Comparison of ENCODE assay signal across 26 cellular contexts in the genomic region with DNA sequence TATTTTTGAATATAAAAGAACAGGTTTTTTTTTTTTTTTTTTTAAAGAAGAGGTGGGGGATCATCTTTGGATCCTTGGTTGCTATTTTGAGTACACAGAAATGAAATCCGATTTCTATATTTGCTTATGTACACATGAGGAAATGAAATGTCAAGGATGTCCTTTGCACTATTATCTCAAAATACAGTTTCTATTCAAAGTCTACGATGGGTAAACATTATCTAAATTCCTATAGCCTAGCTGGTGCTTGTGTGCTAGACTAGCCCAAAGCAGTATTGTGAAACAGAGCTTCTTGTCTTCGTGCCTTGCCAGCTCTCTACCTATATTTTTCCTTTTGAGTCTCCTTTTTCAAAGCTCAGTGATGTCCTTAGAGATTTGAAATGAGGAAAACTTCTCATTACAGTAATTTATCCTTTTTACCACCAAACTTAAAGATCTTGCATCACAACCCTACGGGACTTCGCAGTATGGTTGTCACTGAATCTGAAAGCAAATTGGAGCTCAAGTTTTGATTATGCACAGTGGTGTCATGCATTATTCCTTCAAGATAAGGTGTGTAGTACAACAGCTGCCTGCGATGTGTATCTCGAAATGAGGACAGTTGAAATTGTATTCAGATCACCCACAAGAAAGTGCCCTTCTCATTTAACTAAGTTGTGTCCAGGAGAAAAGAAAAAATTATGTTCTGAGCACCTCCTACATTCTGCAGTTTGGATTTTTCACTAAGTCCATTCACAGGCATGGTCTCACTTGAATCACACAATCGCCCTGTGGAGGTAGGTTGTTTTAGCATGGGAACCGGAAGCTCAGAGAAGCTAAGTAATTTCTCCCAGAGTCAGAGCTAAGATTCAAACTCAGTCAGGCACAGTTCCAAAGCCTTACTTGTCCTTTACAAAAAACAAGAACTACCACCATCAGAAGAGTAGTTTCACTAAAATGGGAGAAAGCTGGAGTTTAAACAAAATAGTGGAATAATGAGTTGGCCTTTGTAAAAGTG.
DNase-seq lines count a peak whose midpoint lies in the region; ATAC-seq, FAIRE-seq and TF ChIP-seq lines count a peak whose summit lies in the region.
"Had no signal": no experiment of that assay in that cellular context is flagged by ENCODE, and none has a peak within 500 bp of the region (broad histone marks: within the 10 kb centered on the region; RNA-seq: fewer than 3 reads in every experiment).

No MANE protein-coding gene starts in this region.

- peaks cover 4% of the 10 kb centered on the region for H3K9me1 ChIP-seq in IMR-90 (ENCODE audit: insufficient read depth, low read length)
- no peaks in the 10 kb centered on the region for H3K9me1 ChIP-seq in endothelial cell of umbilical vein (replicated peaks; ENCODE audit: control insufficient read depth, extremely low read depth, insufficient read depth, low read length)

- POLR2A ChIA-PET in IMR-90 (lab: Charles Lee; ENCODE audit: unreplicated experiment) = interaction anchor here (0.6 kb wide), 1 partner anchor 101 kb away, joined by 3 read pairs; no protein-coding TSS in a partner anchor
- POLR2A ChIA-PET in endothelial cell of umbilical vein (lab: Charles Lee) = no interaction called here

- H2BK5ac ChIP-seq in IMR-90 (ENCODE audit: low read depth, low read length, poor library complexity, severe bottlenecking) = peak overlapping the region; percentile 18

- H3K4me1 ChIP-seq in IMR-90 (ENCODE audit: control insufficient read depth, insufficient read depth, low read length) (peaks cover 2% of the 10 kb centered on the region), RWPE2 (ENCODE audit: insufficient read depth, poor library complexity, severe bottlenecking) (no peaks in the 10 kb centered on the region), endothelial cell of umbilical vein (ENCODE audit: control insufficient read depth, extremely low read depth, insufficient read depth, low read length) (no peaks in the 10 kb centered on the region), Karpas-422 (ENCODE audit: low read length) (peaks cover 4% of the 10 kb centered on the region; the same call in 1 of the 2 replicates)
- H3K4me1 ChIP-seq: stomach had no signal

- H2AFZ ChIP-seq in IMR-90 (replicated peaks; ENCODE audit: low read length, poor library complexity) (no peak overlapping the region), endothelial cell of umbilical vein (ENCODE audit: low read depth, low read length) (no peak overlapping the region), Karpas-422 (ENCODE audit: low read length) (no peak overlapping the region)

- dilution Hi-C loops in IMR-90 (cut with HindIII; ENCODE audit: low sequenced_read_pairs, unreplicated experiment) = no loop called here
- dilution Hi-C loops in endothelial cell of umbilical vein (cut with MboI; ENCODE audit: extremely low pct_ligation_motif_present, low sequenced_read_pairs) = no loop called here

- no peak for TF ChIP-seq CTCF in IMR-90 (conservative IDR thresholded peaks at IDR 0.05; ENCODE audit: low read depth, low read length)
- no peak for TF ChIP-seq CTCF in RWPE2 (IDR thresholded peaks at IDR 0.05; ENCODE audit: poor library complexity, severe bottlenecking)
- no peak for TF ChIP-seq CTCF in endothelial cell of umbilical vein (IDR thresholded peaks at IDR 0.05; ENCODE audit: extremely low read depth in 1 of 2, insufficient read depth in 1 of 2, low read depth in 1 of 2, low read length in 2 of 2)
- no peak for TF ChIP-seq CTCF in nephron progenitor cell (IDR thresholded peaks at IDR 0.05)

- no peaks in the 10 kb centered on the region for H3K27me3 Mint-ChIP-seq in nephron progenitor cell (ENCODE audit: low read depth, poor library complexity)

- peak overlapping the region; percentile 23; the same call in 1 of the 2 replicates for H2AK5ac ChIP-seq in IMR-90 (ENCODE audit: low read depth, low read length)

- H3K9me3 Mint-ChIP-seq in nephron progenitor cell = peaks cover 10% of the 10 kb centered on the region
- H3K9me3 Mint-ChIP-seq: activated T-cell treated with anti-CD3 and anti-CD28 coated beads, Interleukin-2, amount 50 U/mL, for 24 hours; natural killer cell had no signal

- no peaks in the 10 kb centered on the region for H3K9me2 ChIP-seq in Karpas-422 (replicated peaks; ENCODE audit: insufficient read depth, low read length)

- H3K23ac ChIP-seq in IMR-90 (ENCODE audit: low read depth, low read length) = no peak overlapping the region

- H3K4ac ChIP-seq in IMR-90 (ENCODE audit: low read depth, low read length) = no peak overlapping the region

- H3K36me3 Mint-ChIP-seq in nephron progenitor cell (ENCODE audit: low read depth) = peaks cover 5% of the 10 kb centered on the region
- H3K36me3 Mint-ChIP-seq: natural killer cell had no signal

- H2AK9ac ChIP-seq in IMR-90 (replicated peaks; ENCODE audit: low read depth, low read length, poor library complexity) = no peak overlapping the region

- TF ChIP-seq RAD21 in IMR-90 (IDR thresholded peaks at IDR 0.05; ENCODE audit: low read length) = no peak

- ATAC-seq in IMR-90 (ENCODE audit: low read depth) (peak; percentile 56), RWPE2 (ENCODE audit: low read depth) (peak; percentile 45; the same call in 2 of the 3 replicates), left cardiac atrium (no peak)
- ATAC-seq: GM12878, natural killer cell had no signal

- no peaks in the 10 kb centered on the region for H3K79me2 ChIP-seq in endothelial cell of umbilical vein (ENCODE audit: control insufficient read depth, insufficient read depth, low read length)
- no peaks in the 10 kb centered on the region for H3K79me2 ChIP-seq in Karpas-422 (ENCODE audit: low read length)

- 20% methylated on average over 1 of the region's 9 CpGs; no CpG with 5 or more reads in 1 of the 2 experiments for WGBS in IMR-90 (ENCODE audit: extremely low coverage in 2 of 2, insufficient read length in 1 of 2), 2 experiments

- H3K18ac ChIP-seq in IMR-90 (ENCODE audit: low read depth, low read length) = peak overlapping the region; percentile 60; the same call in 1 of the 2 replicates

- H3K4me3 ChIP-seq in IMR-90 (ENCODE audit: insufficient read depth, low read depth, low read length) (no peak overlapping the region), RWPE2 (ENCODE audit: severe bottlenecking) (no peak overlapping the region), endothelial cell of umbilical vein (replicated peaks in 1 of 3; ENCODE audit: insufficient read depth in 1 of 3, low read depth in 1 of 3, low read length in 3 of 3) (no peak overlapping the region), Karpas-422 (ENCODE audit: low read length) (no peak overlapping the region)
- H3K4me3 ChIP-seq: cardiac muscle cell, GM12878, ovary, stomach, thyroid gland had no signal

- peak overlapping the region; percentile 65; the same call in 2 of the 3 replicates for H2BK15ac ChIP-seq in IMR-90 (ENCODE audit: low read depth, low read length)

- H3K4me2 ChIP-seq in IMR-90 (ENCODE audit: low read depth, low read length) (no peak overlapping the region; the same call in 1 of the 2 replicates), endothelial cell of umbilical vein (ENCODE audit: insufficient read depth, low read length) (no peak overlapping the region), Karpas-422 (ENCODE audit: low read depth, low read length, poor library complexity, severe bottlenecking) (no peak overlapping the region)

- H3K9me3 ChIP-seq in IMR-90 (ENCODE audit: control insufficient read depth, insufficient read depth, low read length) (no peaks in the 10 kb centered on the region), RWPE2 (ENCODE audit: severe bottlenecking) (no peaks in the 10 kb centered on the region), endothelial cell of umbilical vein (replicated peaks; ENCODE audit: control insufficient read depth, insufficient read depth, low read length) (no peaks in the 10 kb centered on the region), Karpas-422 (ENCODE audit: low read length) (no peaks in the 10 kb centered on the region)
- H3K9me3 ChIP-seq: ovary, stomach, thyroid gland had no signal

- peak overlapping the region; percentile 39; the same call in 1 of the 2 replicates for H4K5ac ChIP-seq in IMR-90 (ENCODE audit: low read depth, low read length)

- DNase-seq in IMR-90 = peak; percentile 15
- no peak for DNase-seq in RWPE2 (ENCODE audit: low spot score)
- DNase-seq in endothelial cell of umbilical vein (ENCODE audit: low read depth, low spot score) = no peak
- no peak for DNase-seq in nephron progenitor cell
- no peak for DNase-seq in Karpas-422
- DNase-seq in NCI-H2227 (lab: John Stamatoyannopoulos, UW; ENCODE audit: unreplicated experiment) = no peak
- DNase-seq in NOMO-1 (lab: John Stamatoyannopoulos, UW; ENCODE audit: unreplicated experiment in 2 of 2) = no peak
- DNase-seq in left cardiac atrium = no peak
- DNase-seq: activated CD4-positive, alpha-beta T cell treated with anti-CD3 and anti-CD28 coated beads for 48 hours; activated T-cell treated with anti-CD3 and anti-CD28 coated beads, Interleukin-2, amount 50 U/mL, for 24 hours; dermis blood vessel endothelial cell; natural killer cell; NCI-H1105; NCI-H1930; NCI-H446; ovary; SHP77; stimulated activated CD4-positive, alpha-beta T cell treated with anti-CD3 and anti-CD28 coated beads, Interleukin-2, amount 100 ng/mL, for 24 hours; stomach; SW 1271; T-helper 9 cell; thyroid gland had no signal

- intact Hi-C loops in IMR-90 (cut with micrococcal nuclease) (no loop called here), endothelial cell of umbilical vein (cut with micrococcal nuclease) (no loop called here), left cardiac atrium (cut with DNase I) (no loop called here)

- peaks cover 0 to 11% of the 10 kb centered on the region in 2 experiments; a peak in 1 of 4 replicates for H3K79me1 ChIP-seq in IMR-90 (ENCODE audit: low read depth in 1 of 2, low read length in 2 of 2)

- peak overlapping the region in 1 of 2 experiments; percentile 80; a peak in 1 of 4 replicates for H4K8ac ChIP-seq in IMR-90 (ENCODE audit: low read depth in 2 of 2, low read length in 2 of 2)

- no peak overlapping the region for H3K4me3 Mint-ChIP-seq in nephron progenitor cell
- H3K4me3 Mint-ChIP-seq: activated T-cell treated with anti-CD3 and anti-CD28 coated beads, Interleukin-2, amount 50 U/mL, for 24 hours; natural killer cell had no signal

- no peak overlapping the region for H3K56ac ChIP-seq in IMR-90 (ENCODE audit: extremely low read depth, insufficient read depth, low read length)

- no peaks in the 10 kb centered on the region for H3K27me3 ChIP-seq in IMR-90 (ENCODE audit: control insufficient read depth, insufficient read depth, low read length)
- no peaks in the 10 kb centered on the region for H3K27me3 ChIP-seq in RWPE2 (ENCODE audit: insufficient read depth, poor library complexity, severe bottlenecking)
- H3K27me3 ChIP-seq in endothelial cell of umbilical vein (ENCODE audit: control insufficient read depth in 2 of 2, insufficient read depth in 2 of 2, low read length in 2 of 2) = peaks cover 0 to 5% of the 10 kb centered on the region in 2 experiments
- H3K27me3 ChIP-seq in Karpas-422 (ENCODE audit: low read length) = no peaks in the 10 kb centered on the region
- H3K27me3 ChIP-seq: cardiac muscle cell, ovary, stomach, thyroid gland had no signal

- TF ChIP-seq POLR2A in IMR-90 (IDR thresholded peaks at IDR 0.05; ENCODE audit: low read depth, low read length) (no peak), endothelial cell of umbilical vein (IDR thresholded peaks at IDR 0.05; ENCODE audit: low read depth, low read length) (no peak)

- H3K27ac Mint-ChIP-seq in nephron progenitor cell = peak overlapping the region; percentile 55
- H3K27ac Mint-ChIP-seq: activated T-cell treated with anti-CD3 and anti-CD28 coated beads, Interleukin-2, amount 50 U/mL, for 24 hours; natural killer cell had no signal

- peak overlapping the region; percentile 52; the same call in 1 of the 2 replicates for H3K14ac ChIP-seq in IMR-90 (replicated peaks; ENCODE audit: low read depth, low read length)

- H3K36me3 ChIP-seq in IMR-90 (ENCODE audit: control insufficient read depth, insufficient read depth, low read length) (peaks cover 5% of the 10 kb centered on the region; the same call in 1 of the 2 replicates), RWPE2 (ENCODE audit: low read depth) (no peaks in the 10 kb centered on the region), endothelial cell of umbilical vein (ENCODE audit: control insufficient read depth in 2 of 2, extremely low read depth in 1 of 2, insufficient read depth in 2 of 2, low read length in 2 of 2) (no peaks in the 10 kb centered on the region), Karpas-422 (ENCODE audit: insufficient read depth, low read length) (no peaks in the 10 kb centered on the region)
- H3K36me3 ChIP-seq: cardiac muscle cell, ovary, stomach, thyroid gland had no signal

- peak; percentile 31 for FAIRE-seq in endothelial cell of umbilical vein (lab: Jason Lieb, UNC)
- FAIRE-seq: GM12878 had no signal

- CTCF ChIA-PET in IMR-90 (lab: Yijun Ruan, JAX) = interaction anchor here (1.2 kb wide), 1 partner anchor 10 kb away, joined by 3 read pairs; no protein-coding TSS in a partner anchor
- CTCF ChIA-PET in endothelial cell of umbilical vein (lab: Charles Lee) = interaction anchor here (0.7 kb wide), 1 partner anchor 124 kb away, joined by 3 read pairs; no protein-coding TSS in a partner anchor

- no peak overlapping the region for H3K27ac ChIP-seq in IMR-90 (ENCODE audit: insufficient read depth, low read length)
- H3K27ac ChIP-seq in RWPE2 (ENCODE audit: poor library complexity, severe bottlenecking) = no peak overlapping the region
- H3K27ac ChIP-seq in endothelial cell of umbilical vein (ENCODE audit: insufficient read depth, low read depth, low read length) = no peak overlapping the region
- no peak overlapping the region for H3K27ac ChIP-seq in Karpas-422 (ENCODE audit: low read length)
- H3K27ac ChIP-seq: C4-2B, cardiac muscle cell, ovary, stomach, thyroid gland, VCaP had no signal

- in situ Hi-C loops in IMR-90 (cut with MboI; ENCODE audit: low sequenced_read_pairs) = no loop called here

- no peaks in the 10 kb centered on the region for H4K20me1 ChIP-seq in IMR-90 (ENCODE audit: insufficient read depth, low read length)
- no peaks in the 10 kb centered on the region for H4K20me1 ChIP-seq in endothelial cell of umbilical vein (replicated peaks; ENCODE audit: control insufficient read depth, extremely low read depth, insufficient read depth, low read length)
- no peaks in the 10 kb centered on the region for H4K20me1 ChIP-seq in Karpas-422 (ENCODE audit: insufficient read depth, low read depth, low read length)

- no peak overlapping the region; the same call in 1 of the 2 replicates for H4K91ac ChIP-seq in IMR-90 (ENCODE audit: insufficient read depth, low read depth, low read length)

- no peak overlapping the region for H2BK120ac ChIP-seq in IMR-90 (ENCODE audit: low read depth, low read length)

- peak overlapping the region; percentile 36; the same call in 1 of the 2 replicates for H3K9ac ChIP-seq in IMR-90 (ENCODE audit: low read depth, low read length)
- H3K9ac ChIP-seq in endothelial cell of umbilical vein (replicated peaks; ENCODE audit: extremely low read depth, insufficient read depth, low read length) = no peak overlapping the region
- H3K9ac ChIP-seq in Karpas-422 (ENCODE audit: low read length) = no peak overlapping the region

- peaks cover 5% of the 10 kb centered on the region for H3K4me1 Mint-ChIP-seq in nephron progenitor cell
- H3K4me1 Mint-ChIP-seq: natural killer cell had no signal

- H2BK20ac ChIP-seq in IMR-90 (ENCODE audit: low read depth, low read length) = no peak overlapping the region

- BruUV-seq in IMR-90 (replicated peaks; lab: Mats Ljungman, UMichigan) = no TSS peak
- no TSS peak for BruUV-seq in endothelial cell of umbilical vein (replicated peaks; lab: Mats Ljungman, UMichigan)

Comparison
In these comparisons a context has a peak if more than half of its experiments do, and no peak if none do; other contexts are left out.
1. ATAC-seq: peak in IMR-90 (single experiment) and RWPE2 (single experiment); none in left cardiac atrium (0 of 2).